Comparison of ENCODE assay signal across 2 cellular contexts in the genomic region with DNA sequence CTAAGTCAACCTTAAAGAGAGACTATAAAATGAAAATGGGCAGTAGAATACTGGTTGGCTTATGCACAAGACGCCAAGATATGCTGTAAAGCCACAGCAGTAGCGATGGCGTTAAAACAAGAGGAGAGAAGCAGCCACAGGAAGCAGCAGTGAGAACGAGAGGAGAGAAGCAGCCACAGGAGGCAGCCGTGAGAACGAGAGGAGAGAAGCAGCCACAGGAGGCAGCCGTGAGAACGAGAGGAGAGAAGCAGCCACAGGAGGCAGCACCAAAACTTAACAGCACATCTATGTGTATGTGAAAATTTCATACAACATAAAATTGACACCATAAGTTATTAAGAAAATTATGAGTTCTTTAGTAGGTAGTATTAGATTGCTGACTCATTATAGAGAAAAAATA.
TF ChIP-seq lines count a peak whose summit lies in the region.

No MANE protein-coding gene starts in this region.

TF ChIP-seq in A549, 52 proteins besides CTCF, POLR2A, EP300 and RAD21 (continued from another document):
- no peak for TF ChIP-seq RNF2 (IDR thresholded peaks at IDR 0.05; ENCODE audit: borderline replicate concordance, low read depth)
- TF ChIP-seq, protein P1, sequence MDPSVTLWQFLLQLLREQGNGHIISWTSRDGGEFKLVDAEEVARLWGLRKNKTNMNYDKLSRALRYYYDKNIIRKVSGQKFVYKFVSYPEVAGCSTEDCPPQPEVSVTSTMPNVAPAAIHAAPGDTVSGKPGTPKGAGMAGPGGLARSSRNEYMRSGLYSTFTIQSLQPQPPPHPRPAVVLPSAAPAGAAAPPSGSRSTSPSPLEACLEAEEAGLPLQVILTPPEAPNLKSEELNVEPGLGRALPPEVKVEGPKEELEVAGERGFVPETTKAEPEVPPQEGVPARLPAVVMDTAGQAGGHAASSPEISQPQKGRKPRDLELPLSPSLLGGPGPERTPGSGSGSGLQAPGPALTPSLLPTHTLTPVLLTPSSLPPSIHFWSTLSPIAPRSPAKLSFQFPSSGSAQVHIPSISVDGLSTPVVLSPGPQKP (IDR thresholded peaks at IDR 0.05; ENCODE audit: low read depth, low read length) = no peak
- no peak for TF ChIP-seq FOXS1 (CRISPR knock-in tag; IDR thresholded peaks at IDR 0.05)
- no peak for TF ChIP-seq ZC3H11A (IDR thresholded peaks at IDR 0.05)
- TF ChIP-seq EHF (CRISPR knock-in tag; IDR thresholded peaks at IDR 0.05) = no peak
- TF ChIP-seq, protein P2, sequence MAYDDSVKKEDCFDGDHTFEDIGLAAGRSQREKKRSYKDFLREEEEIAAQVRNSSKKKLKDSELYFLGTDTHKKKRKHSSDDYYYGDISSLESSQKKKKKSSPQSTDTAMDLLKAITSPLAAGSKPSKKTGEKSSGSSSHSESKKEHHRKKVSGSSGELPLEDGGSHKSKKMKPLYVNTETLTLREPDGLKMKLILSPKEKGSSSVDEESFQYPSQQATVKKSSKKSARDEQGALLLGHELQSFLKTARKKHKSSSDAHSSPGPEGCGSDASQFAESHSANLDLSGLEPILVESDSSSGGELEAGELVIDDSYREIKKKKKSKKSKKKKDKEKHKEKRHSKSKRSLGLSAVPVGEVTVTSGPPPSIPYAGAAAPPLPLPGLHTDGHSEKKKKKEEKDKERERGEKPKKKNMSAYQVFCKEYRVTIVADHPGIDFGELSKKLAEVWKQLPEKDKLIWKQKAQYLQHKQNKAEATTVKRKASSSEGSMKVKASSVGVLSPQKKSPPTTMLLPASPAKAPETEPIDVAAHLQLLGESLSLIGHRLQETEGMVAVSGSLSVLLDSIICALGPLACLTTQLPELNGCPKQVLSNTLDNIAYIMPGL (CRISPR knock-in tag; IDR thresholded peaks at IDR 0.05; ENCODE audit: borderline replicate concordance) = no peak
- no peak for TF ChIP-seq CBX2 (IDR thresholded peaks at IDR 0.05; ENCODE audit: borderline replicate concordance, low read depth)
- no peak for TF ChIP-seq GATA3 (IDR thresholded peaks at IDR 0.05; ENCODE audit: borderline replicate concordance)
- TF ChIP-seq CBX8 (IDR thresholded peaks at IDR 0.05) = no peak
- no peak for TF ChIP-seq MAFK (IDR thresholded peaks at IDR 0.05; ENCODE audit: partially characterized antibody)
- TF ChIP-seq, protein P3, sequence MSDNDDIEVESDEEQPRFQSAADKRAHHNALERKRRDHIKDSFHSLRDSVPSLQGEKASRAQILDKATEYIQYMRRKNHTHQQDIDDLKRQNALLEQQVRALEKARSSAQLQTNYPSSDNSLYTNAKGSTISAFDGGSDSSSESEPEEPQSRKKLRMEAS (IDR thresholded peaks at IDR 0.05) = no peak

TF ChIP-seq in GM23338, 12 proteins besides CTCF, POLR2A, EP300 and RAD21 (continued from another document):
- TF ChIP-seq, protein P4, sequence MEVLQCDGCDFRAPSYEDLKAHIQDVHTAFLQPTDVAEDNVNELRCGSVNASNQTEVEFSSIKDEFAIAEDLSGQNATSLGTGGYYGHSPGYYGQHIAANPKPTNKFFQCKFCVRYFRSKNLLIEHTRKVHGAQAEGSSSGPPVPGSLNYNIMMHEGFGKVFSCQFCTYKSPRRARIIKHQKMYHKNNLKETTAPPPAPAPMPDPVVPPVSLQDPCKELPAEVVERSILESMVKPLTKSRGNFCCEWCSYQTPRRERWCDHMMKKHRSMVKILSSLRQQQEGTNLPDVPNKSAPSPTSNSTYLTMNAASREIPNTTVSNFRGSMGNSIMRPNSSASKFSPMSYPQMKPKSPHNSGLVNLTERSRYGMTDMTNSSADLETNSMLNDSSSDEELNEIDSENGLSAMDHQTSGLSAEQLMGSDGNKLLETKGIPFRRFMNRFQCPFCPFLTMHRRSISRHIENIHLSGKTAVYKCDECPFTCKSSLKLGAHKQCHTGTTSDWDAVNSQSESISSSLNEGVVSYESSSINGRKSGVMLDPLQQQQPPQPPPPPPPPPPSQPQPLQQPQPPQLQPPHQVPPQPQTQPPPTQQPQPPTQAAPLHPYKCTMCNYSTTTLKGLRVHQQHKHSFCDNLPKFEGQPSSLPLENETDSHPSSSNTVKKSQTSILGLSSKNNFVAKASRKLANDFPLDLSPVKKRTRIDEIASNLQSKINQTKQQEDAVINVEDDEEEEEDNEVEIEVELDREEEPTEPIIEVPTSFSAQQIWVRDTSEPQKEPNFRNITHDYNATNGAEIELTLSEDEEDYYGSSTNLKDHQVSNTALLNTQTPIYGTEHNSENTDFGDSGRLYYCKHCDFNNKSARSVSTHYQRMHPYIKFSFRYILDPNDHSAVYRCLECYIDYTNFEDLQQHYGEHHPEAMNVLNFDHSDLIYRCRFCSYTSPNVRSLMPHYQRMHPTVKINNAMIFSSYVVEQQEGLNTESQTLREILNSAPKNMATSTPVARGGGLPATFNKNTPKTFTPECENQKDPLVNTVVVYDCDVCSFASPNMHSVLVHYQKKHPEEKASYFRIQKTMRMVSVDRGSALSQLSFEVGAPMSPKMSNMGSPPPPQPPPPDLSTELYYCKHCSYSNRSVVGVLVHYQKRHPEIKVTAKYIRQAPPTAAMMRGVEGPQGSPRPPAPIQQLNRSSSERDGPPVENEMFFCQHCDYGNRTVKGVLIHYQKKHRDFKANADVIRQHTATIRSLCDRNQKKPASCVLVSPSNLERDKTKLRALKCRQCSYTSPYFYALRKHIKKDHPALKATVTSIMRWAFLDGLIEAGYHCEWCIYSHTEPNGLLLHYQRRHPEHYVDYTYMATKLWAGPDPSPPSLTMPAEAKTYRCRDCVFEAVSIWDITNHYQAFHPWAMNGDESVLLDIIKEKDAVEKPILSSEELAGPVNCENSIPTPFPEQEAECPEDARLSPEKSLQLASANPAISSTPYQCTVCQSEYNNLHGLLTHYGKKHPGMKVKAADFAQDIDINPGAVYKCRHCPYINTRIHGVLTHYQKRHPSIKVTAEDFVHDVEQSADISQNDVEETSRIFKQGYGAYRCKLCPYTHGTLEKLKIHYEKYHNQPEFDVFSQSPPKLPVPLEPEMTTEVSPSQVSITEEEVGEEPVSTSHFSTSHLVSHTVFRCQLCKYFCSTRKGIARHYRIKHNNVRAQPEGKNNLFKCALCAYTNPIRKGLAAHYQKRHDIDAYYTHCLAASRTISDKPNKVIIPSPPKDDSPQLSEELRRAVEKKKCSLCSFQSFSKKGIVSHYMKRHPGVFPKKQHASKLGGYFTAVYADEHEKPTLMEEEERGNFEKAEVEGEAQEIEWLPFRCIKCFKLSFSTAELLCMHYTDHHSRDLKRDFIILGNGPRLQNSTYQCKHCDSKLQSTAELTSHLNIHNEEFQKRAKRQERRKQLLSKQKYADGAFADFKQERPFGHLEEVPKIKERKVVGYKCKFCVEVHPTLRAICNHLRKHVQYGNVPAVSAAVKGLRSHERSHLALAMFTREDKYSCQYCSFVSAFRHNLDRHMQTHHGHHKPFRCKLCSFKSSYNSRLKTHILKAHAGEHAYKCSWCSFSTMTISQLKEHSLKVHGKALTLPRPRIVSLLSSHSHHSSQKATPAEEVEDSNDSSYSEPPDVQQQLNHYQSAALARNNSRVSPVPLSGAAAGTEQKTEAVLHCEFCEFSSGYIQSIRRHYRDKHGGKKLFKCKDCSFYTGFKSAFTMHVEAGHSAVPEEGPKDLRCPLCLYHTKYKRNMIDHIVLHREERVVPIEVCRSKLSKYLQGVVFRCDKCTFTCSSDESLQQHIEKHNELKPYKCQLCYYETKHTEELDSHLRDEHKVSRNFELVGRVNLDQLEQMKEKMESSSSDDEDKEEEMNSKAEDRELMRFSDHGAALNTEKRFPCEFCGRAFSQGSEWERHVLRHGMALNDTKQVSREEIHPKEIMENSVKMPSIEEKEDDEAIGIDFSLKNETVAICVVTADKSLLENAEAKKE (CRISPR knock-in tag; IDR thresholded peaks at IDR 0.05) = no peak
- TF ChIP-seq EZH2phosphoT487 (IDR thresholded peaks at IDR 0.05; ENCODE audit: unreplicated experiment) (no peak), NANOG (IDR thresholded peaks at IDR 0.05; ENCODE audit: borderline replicate concordance) (no peak), ZNF114 (CRISPR knock-in tag; IDR thresholded peaks at IDR 0.05) (no peak), STAT1 (IDR thresholded peaks at IDR 0.05; ENCODE audit: unreplicated experiment) (no peak), CREB1 (CRISPR knock-in tag; IDR thresholded peaks at IDR 0.05; ENCODE audit: low read depth) (no peak), EZH2 (IDR thresholded peaks at IDR 0.05; ENCODE audit: low read depth, unreplicated experiment) (no peak), ZNF331 (CRISPR knock-in tag; IDR thresholded peaks at IDR 0.05; ENCODE audit: low read depth) (no peak)
- TF ChIP-seq, protein P5, sequence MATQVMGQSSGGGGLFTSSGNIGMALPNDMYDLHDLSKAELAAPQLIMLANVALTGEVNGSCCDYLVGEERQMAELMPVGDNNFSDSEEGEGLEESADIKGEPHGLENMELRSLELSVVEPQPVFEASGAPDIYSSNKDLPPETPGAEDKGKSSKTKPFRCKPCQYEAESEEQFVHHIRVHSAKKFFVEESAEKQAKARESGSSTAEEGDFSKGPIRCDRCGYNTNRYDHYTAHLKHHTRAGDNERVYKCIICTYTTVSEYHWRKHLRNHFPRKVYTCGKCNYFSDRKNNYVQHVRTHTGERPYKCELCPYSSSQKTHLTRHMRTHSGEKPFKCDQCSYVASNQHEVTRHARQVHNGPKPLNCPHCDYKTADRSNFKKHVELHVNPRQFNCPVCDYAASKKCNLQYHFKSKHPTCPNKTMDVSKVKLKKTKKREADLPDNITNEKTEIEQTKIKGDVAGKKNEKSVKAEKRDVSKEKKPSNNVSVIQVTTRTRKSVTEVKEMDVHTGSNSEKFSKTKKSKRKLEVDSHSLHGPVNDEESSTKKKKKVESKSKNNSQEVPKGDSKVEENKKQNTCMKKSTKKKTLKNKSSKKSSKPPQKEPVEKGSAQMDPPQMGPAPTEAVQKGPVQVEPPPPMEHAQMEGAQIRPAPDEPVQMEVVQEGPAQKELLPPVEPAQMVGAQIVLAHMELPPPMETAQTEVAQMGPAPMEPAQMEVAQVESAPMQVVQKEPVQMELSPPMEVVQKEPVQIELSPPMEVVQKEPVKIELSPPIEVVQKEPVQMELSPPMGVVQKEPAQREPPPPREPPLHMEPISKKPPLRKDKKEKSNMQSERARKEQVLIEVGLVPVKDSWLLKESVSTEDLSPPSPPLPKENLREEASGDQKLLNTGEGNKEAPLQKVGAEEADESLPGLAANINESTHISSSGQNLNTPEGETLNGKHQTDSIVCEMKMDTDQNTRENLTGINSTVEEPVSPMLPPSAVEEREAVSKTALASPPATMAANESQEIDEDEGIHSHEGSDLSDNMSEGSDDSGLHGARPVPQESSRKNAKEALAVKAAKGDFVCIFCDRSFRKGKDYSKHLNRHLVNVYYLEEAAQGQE (IDR thresholded peaks at IDR 0.05; ENCODE audit: unreplicated experiment) = no peak
- TF ChIP-seq, protein P6, sequence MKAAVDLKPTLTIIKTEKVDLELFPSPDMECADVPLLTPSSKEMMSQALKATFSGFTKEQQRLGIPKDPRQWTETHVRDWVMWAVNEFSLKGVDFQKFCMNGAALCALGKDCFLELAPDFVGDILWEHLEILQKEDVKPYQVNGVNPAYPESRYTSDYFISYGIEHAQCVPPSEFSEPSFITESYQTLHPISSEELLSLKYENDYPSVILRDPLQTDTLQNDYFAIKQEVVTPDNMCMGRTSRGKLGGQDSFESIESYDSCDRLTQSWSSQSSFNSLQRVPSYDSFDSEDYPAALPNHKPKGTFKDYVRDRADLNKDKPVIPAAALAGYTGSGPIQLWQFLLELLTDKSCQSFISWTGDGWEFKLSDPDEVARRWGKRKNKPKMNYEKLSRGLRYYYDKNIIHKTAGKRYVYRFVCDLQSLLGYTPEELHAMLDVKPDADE (IDR thresholded peaks at IDR 0.05) = no peak
